ENCODE assay signal across 8 cellular contexts in the genomic region with DNA sequence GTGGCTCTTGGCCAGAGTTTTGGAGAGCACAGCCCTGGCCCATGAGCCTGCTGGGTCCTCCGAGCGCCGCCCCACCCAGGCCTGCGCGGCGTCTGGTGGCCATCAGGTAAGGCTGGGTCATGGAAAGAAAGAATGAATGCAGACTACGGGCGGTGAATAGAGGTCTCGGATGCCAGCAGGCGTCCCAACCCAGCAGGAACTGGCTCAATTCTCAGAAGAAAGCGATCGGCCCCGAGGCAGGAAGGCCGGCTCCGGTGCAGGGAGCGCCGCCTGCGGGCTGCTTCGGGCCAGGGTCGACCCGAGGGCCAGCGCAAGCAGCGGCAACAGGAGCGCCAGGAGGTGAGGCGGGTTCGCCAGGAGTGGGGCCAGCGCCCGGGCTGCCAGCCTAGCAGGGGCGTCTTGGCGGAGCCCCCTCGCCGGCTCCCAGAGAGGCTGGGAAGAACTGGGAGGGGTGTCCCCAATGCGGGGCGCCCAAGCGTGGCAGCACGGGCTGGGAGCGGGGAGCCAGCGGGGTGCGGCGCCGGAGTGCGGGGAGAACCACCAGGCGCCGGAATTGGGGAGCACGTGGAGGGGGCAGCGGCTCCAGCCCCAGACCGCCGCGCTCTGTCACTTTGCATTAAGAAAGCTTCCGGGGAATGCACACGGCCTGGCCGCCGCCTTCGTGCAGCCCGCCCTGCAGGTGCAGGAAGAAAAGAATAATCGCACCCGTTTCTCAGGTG. TPM values are rescaled to one million over a fixed set of nuclear protein-coding genes. Genes with fewer than 3 reads are reported as not detected.
DNase-seq lines count a peak whose midpoint lies in the region; ATAC-seq and TF ChIP-seq lines count a peak whose summit lies in the region.

No MANE protein-coding gene starts in this region.

- H3K27me3 ChIP-seq in cardiac muscle cell = peaks cover 33% of the 10 kb centered on the region
- H3K27me3 ChIP-seq in esophagus muscularis mucosa = peaks cover 0 to 71% (median 20%) of the 10 kb centered on the region in 4 donors
- no peaks in the 10 kb centered on the region for H3K27me3 ChIP-seq in prostate gland (replicated peaks; ENCODE audit: insufficient read depth)

- no peak for ATAC-seq in Right ventricle myocardium superior (ENCODE audit: poor library complexity)
- no peak for ATAC-seq in HG03342 (IDR thresholded peaks at IDR 0.05; ENCODE audit: unreplicated experiment)

- H3K4me3 ChIP-seq in cardiac muscle cell = peak overlapping the region; percentile 19
- H3K4me3 ChIP-seq in esophagus muscularis mucosa = peak overlapping the region; percentile 36 to 52 (median 40)
- peak overlapping the region; percentile 48 to 63 for H3K4me3 ChIP-seq in prostate gland

- DNase-seq in cardiac muscle cell (ENCODE audit: low read depth in 1 of 2, low spot score in 1 of 2) = peak; percentile 6 to 64
- DNase-seq in Right ventricle myocardium superior = no peak
- peak; percentile 79 for DNase-seq in RPMI8226
- DNase-seq in esophagus muscularis mucosa (ENCODE audit: extremely low spot score) = no peak
- DNase-seq in prostate gland (ENCODE audit: low spot score) = peak; percentile 58
- no peak for DNase-seq in COR-L47 (lab: John Stamatoyannopoulos, UW)
- DNase-seq in NCI-H446 treated with DMSO at 0.1 percent for 48 hours (lab: John Stamatoyannopoulos, UW) = no peak

- H3K9me3 ChIP-seq in cardiac muscle cell (ENCODE audit: low read depth) (no peaks in the 10 kb centered on the region), esophagus muscularis mucosa (peaks cover 0 to 9% (median 6%) of the 10 kb centered on the region in 4 donors), prostate gland (no peaks in the 10 kb centered on the region)

- no peaks in the 10 kb centered on the region for H3K4me1 ChIP-seq in cardiac muscle cell (ENCODE audit: low read depth)
- H3K4me1 ChIP-seq in esophagus muscularis mucosa = peaks cover 6 to 12% (median 10%) of the 10 kb centered on the region in 4 donors
- H3K4me1 ChIP-seq in prostate gland (replicated peaks) = peaks cover 3% of the 10 kb centered on the region

- no peaks in the 10 kb centered on the region for H3K36me3 ChIP-seq in cardiac muscle cell
- H3K36me3 ChIP-seq in esophagus muscularis mucosa = no peaks in the 10 kb centered on the region
- H3K36me3 ChIP-seq in prostate gland = no peaks in the 10 kb centered on the region

- intact Hi-C loops in Right ventricle myocardium superior (cut with DNase I) (no loop called here), esophagus muscularis mucosa (cut with DNase I) (no loop called here), prostate gland (cut with DNase I) (no loop called here)

- WGBS in esophagus muscularis mucosa = 10% methylated on average over 25 of the region's 57 CpGs
- 4% methylated on average over 53 of the region's 57 CpGs for WGBS in prostate gland

- TF ChIP-seq POLR2A in esophagus muscularis mucosa (IDR thresholded peaks at IDR 0.05; ENCODE audit: low read depth) (no peak), prostate gland (IDR thresholded peaks at IDR 0.05) (peak; percentile 13)

- no peak for TF ChIP-seq EP300 in esophagus muscularis mucosa (IDR thresholded peaks at IDR 0.05)

- H3K27ac ChIP-seq in cardiac muscle cell (no peak overlapping the region), esophagus muscularis mucosa (replicated peaks in 1 of 4) (no peak overlapping the region), prostate gland (peak overlapping the region; percentile 73 to 78)

- TF ChIP-seq CTCF in cardiac muscle cell (IDR thresholded peaks at IDR 0.05; ENCODE audit: low read depth, low read length) (peak; percentile 19), esophagus muscularis mucosa (IDR thresholded peaks at IDR 0.05) (peak in 1 of 3 experiments; percentile 28), prostate gland (IDR thresholded peaks at IDR 0.05) (peak in 3 of 4 experiments; percentile 43 to 62 (median 49))

RNA-seq across cellular contexts. Expression of a gene that starts 7.1 kb away (rescaled TPM):
- 0.21 TPM in 1 of 2 replicates, not detected in the other for total RNA-seq in cardiac muscle cell
- polyA plus RNA-seq in cardiac muscle cell = 0.09 TPM in 1 of 2 replicates, not detected in the other
- total RNA-seq in Right ventricle myocardium superior = not detected
- total RNA-seq in esophagus muscularis mucosa = under 1 TPM; under 0.01 to 0.42 (median 0.12) TPM
- 10 to 100 TPM; 24.5 to 54.8 TPM for total RNA-seq in prostate gland

Comparison
In these comparisons a context has a peak if more than half of its experiments do, and no peak if none do; other contexts are left out.
1. DNase-seq: peak in cardiac muscle cell (2 of 2), RPMI8226 (single experiment) and prostate gland (single experiment); none in Right ventricle myocardium superior (single experiment), esophagus muscularis mucosa (single experiment), COR-L47 (single experiment) and NCI-H446 treated with DMSO at 0.1 percent for 48 hours (single experiment).
2. H3K27ac ChIP-seq: peak in prostate gland (2 of 2); none in cardiac muscle cell (single experiment) and esophagus muscularis mucosa (0 of 4).
3. RNA of a gene that starts 7.1 kb away (total RNA-seq): 24.5 to 54.8 TPM in prostate gland; 0.21 TPM in cardiac muscle cell, under 0.01 to 0.42 TPM in esophagus muscularis mucosa and not detected in Right ventricle myocardium superior (single experiment); every median in the first group is over 10 times any median in the second.
4. Peak in every context shown above with its lines, with median percentiles within 50 percentile points of each other: H3K4me3 ChIP-seq.